Comparison of ENCODE assay signal across 1 cellular context in the genomic region with DNA sequence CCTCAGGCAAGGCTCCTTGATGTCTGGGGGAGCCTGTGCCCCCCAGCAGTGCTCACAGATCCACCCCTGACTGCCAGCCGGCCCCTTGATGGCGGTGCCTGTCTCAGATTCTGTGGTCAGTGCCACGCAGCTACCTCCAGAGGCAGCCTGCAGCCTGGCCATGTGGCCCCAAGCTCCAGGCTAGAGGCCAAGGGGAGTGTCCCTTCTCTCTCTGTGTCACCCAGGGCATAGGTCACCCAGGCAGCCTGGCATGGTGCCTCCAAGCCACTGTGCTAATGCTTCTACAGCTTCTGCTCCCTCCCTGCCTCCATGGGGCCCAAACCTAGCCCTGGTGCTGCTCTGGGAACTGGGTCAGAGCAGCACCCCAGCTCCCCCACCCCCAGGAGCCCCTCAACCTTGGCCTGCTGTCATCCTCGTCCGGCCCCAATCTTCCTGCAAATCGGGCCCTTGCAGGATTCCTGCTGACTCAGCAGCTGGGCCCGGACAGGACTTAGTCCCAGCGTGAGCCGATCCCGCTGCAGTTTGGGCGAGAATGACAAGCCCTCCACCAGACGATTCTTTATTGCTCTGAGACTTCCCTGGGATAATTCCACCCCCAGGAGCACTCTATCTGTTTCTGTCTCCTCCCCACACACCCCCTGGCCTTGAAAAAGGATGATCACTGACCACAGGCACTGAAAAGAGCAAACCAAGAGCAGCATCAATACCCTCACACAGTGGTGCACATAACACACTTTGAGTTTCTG.
TF ChIP-seq lines count a peak whose summit lies in the region.

No MANE protein-coding gene starts in this region.

TF ChIP-seq in HepG2, 621 proteins besides CTCF, POLR2A, EP300 and RAD21 (continued from another document and continues in another):
- TF ChIP-seq, protein P1, sequence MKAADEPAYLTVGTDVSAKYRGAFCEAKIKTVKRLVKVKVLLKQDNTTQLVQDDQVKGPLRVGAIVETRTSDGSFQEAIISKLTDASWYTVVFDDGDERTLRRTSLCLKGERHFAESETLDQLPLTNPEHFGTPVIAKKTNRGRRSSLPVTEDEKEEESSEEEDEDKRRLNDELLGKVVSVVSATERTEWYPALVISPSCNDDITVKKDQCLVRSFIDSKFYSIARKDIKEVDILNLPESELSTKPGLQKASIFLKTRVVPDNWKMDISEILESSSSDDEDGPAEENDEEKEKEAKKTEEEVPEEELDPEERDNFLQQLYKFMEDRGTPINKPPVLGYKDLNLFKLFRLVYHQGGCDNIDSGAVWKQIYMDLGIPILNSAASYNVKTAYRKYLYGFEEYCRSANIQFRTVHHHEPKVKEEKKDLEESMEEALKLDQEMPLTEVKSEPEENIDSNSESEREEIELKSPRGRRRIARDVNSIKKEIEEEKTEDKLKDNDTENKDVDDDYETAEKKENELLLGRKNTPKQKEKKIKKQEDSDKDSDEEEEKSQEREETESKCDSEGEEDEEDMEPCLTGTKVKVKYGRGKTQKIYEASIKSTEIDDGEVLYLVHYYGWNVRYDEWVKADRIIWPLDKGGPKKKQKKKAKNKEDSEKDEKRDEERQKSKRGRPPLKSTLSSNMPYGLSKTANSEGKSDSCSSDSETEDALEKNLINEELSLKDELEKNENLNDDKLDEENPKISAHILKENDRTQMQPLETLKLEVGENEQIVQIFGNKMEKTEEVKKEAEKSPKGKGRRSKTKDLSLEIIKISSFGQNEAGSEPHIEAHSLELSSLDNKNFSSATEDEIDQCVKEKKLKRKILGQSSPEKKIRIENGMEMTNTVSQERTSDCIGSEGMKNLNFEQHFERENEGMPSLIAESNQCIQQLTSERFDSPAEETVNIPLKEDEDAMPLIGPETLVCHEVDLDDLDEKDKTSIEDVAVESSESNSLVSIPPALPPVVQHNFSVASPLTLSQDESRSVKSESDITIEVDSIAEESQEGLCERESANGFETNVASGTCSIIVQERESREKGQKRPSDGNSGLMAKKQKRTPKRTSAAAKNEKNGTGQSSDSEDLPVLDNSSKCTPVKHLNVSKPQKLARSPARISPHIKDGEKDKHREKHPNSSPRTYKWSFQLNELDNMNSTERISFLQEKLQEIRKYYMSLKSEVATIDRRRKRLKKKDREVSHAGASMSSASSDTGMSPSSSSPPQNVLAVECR (CRISPR knock-in tag; IDR thresholded peaks at IDR 0.05; ENCODE audit: borderline replicate concordance) = peak; percentile 26; the same call in 1 of the 2 replicates
- TF ChIP-seq ZNF766 (CRISPR knock-in tag; IDR thresholded peaks at IDR 0.05; ENCODE audit: borderline replicate concordance) (no peak), FOXK1 (CRISPR knock-in tag; IDR thresholded peaks at IDR 0.05; ENCODE audit: borderline replicate concordance, low read depth) (peak; percentile 15; the same call in 1 of the 2 replicates), NR1H2 (CRISPR knock-in tag; IDR thresholded peaks at IDR 0.05; ENCODE audit: borderline replicate concordance, low read depth) (no peak), PHF20 (CRISPR knock-in tag; IDR thresholded peaks at IDR 0.05) (peak; percentile 54; the same call in 1 of the 2 replicates), MEIS1 (CRISPR knock-in tag; IDR thresholded peaks at IDR 0.05; ENCODE audit: borderline replicate concordance) (no peak), ZNF20 (CRISPR knock-in tag; IDR thresholded peaks at IDR 0.05) (no peak), ZNF598 (CRISPR knock-in tag; IDR thresholded peaks at IDR 0.05; ENCODE audit: borderline replicate concordance) (no peak), MED8 (CRISPR knock-in tag; IDR thresholded peaks at IDR 0.05; ENCODE audit: insufficient replicate concordance) (peak; percentile 18), KAT8 (CRISPR knock-in tag; IDR thresholded peaks at IDR 0.05) (0 out of 2 replicates have a peak, but pooled peaks have one; percentile 13), KMT2A (CRISPR knock-in tag; IDR thresholded peaks at IDR 0.05) (0 out of 2 replicates have a peak, but pooled peaks have one; percentile 42), GATAD2A (CRISPR knock-in tag; IDR thresholded peaks at IDR 0.05) (peak; percentile 17), MIER3 (CRISPR knock-in tag; IDR thresholded peaks at IDR 0.05; ENCODE audit: borderline replicate concordance) (no peak), ZNF337 (CRISPR knock-in tag; IDR thresholded peaks at IDR 0.05; ENCODE audit: borderline replicate concordance, low read depth) (no peak), GATAD1 (CRISPR knock-in tag; IDR thresholded peaks at IDR 0.05) (no peak), EEA1 (CRISPR knock-in tag; IDR thresholded peaks at IDR 0.05; ENCODE audit: borderline replicate concordance) (no peak), RNF2 (conservative IDR thresholded peaks at IDR 0.05; ENCODE audit: low read depth) (no peak), MAF1 (CRISPR knock-in tag; IDR thresholded peaks at IDR 0.05; ENCODE audit: borderline replicate concordance) (no peak), SOX5 (CRISPR knock-in tag; IDR thresholded peaks at IDR 0.05; ENCODE audit: borderline replicate concordance) (no peak)
- TF ChIP-seq, protein P2, sequence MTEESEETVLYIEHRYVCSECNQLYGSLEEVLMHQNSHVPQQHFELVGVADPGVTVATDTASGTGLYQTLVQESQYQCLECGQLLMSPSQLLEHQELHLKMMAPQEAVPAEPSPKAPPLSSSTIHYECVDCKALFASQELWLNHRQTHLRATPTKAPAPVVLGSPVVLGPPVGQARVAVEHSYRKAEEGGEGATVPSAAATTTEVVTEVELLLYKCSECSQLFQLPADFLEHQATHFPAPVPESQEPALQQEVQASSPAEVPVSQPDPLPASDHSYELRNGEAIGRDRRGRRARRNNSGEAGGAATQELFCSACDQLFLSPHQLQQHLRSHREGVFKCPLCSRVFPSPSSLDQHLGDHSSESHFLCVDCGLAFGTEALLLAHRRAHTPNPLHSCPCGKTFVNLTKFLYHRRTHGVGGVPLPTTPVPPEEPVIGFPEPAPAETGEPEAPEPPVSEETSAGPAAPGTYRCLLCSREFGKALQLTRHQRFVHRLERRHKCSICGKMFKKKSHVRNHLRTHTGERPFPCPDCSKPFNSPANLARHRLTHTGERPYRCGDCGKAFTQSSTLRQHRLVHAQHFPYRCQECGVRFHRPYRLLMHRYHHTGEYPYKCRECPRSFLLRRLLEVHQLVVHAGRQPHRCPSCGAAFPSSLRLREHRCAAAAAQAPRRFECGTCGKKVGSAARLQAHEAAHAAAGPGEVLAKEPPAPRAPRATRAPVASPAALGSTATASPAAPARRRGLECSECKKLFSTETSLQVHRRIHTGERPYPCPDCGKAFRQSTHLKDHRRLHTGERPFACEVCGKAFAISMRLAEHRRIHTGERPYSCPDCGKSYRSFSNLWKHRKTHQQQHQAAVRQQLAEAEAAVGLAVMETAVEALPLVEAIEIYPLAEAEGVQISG (CRISPR knock-in tag; IDR thresholded peaks at IDR 0.05) = peak; percentile 55; the same call in 1 of the 2 replicates
- TF ChIP-seq, protein P3, sequence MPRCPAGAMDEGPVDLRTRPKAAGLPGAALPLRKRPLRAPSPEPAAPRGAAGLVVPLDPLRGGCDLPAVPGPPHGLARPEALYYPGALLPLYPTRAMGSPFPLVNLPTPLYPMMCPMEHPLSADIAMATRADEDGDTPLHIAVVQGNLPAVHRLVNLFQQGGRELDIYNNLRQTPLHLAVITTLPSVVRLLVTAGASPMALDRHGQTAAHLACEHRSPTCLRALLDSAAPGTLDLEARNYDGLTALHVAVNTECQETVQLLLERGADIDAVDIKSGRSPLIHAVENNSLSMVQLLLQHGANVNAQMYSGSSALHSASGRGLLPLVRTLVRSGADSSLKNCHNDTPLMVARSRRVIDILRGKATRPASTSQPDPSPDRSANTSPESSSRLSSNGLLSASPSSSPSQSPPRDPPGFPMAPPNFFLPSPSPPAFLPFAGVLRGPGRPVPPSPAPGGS (CRISPR knock-in tag; IDR thresholded peaks at IDR 0.05) = no peak
- TF ChIP-seq, protein P4, sequence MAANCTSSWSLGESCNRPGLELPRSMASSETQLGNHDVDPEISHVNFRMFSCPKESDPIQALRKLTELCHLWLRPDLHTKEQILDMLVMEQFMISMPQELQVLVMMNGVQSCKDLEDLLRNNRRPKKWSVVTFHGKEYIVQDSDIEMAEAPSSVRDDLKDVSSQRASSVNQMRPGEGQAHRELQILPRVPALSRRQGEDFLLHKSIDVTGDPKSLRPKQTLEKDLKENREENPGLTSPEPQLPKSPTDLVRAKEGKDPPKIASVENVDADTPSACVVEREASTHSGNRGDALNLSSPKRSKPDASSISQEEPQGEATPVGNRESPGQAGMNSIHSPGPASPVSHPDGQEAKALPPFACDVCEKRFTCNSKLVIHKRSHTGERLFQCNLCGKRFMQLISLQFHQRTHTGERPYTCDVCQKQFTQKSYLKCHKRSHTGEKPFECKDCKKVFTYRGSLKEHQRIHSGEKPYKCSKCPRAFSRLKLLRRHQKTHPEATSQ (CRISPR knock-in tag; IDR thresholded peaks at IDR 0.05; ENCODE audit: borderline replicate concordance) = no peak
- TF ChIP-seq, protein P5, sequence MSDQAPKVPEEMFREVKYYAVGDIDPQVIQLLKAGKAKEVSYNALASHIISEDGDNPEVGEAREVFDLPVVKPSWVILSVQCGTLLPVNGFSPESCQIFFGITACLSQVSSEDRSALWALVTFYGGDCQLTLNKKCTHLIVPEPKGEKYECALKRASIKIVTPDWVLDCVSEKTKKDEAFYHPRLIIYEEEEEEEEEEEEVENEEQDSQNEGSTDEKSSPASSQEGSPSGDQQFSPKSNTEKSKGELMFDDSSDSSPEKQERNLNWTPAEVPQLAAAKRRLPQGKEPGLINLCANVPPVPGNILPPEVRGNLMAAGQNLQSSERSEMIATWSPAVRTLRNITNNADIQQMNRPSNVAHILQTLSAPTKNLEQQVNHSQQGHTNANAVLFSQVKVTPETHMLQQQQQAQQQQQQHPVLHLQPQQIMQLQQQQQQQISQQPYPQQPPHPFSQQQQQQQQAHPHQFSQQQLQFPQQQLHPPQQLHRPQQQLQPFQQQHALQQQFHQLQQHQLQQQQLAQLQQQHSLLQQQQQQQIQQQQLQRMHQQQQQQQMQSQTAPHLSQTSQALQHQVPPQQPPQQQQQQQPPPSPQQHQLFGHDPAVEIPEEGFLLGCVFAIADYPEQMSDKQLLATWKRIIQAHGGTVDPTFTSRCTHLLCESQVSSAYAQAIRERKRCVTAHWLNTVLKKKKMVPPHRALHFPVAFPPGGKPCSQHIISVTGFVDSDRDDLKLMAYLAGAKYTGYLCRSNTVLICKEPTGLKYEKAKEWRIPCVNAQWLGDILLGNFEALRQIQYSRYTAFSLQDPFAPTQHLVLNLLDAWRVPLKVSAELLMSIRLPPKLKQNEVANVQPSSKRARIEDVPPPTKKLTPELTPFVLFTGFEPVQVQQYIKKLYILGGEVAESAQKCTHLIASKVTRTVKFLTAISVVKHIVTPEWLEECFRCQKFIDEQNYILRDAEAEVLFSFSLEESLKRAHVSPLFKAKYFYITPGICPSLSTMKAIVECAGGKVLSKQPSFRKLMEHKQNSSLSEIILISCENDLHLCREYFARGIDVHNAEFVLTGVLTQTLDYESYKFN (CRISPR knock-in tag; conservative IDR thresholded peaks at IDR 0.05) = no peak; the same call in 1 of the 2 replicates
- TF ChIP-seq, protein P6, sequence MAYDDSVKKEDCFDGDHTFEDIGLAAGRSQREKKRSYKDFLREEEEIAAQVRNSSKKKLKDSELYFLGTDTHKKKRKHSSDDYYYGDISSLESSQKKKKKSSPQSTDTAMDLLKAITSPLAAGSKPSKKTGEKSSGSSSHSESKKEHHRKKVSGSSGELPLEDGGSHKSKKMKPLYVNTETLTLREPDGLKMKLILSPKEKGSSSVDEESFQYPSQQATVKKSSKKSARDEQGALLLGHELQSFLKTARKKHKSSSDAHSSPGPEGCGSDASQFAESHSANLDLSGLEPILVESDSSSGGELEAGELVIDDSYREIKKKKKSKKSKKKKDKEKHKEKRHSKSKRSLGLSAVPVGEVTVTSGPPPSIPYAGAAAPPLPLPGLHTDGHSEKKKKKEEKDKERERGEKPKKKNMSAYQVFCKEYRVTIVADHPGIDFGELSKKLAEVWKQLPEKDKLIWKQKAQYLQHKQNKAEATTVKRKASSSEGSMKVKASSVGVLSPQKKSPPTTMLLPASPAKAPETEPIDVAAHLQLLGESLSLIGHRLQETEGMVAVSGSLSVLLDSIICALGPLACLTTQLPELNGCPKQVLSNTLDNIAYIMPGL (CRISPR knock-in tag; IDR thresholded peaks at IDR 0.05; ENCODE audit: borderline replicate concordance in 1 of 2, low read depth in 1 of 2) = peak in 1 of 2 experiments; percentile 22; a peak in 1 of 4 replicates
- TF ChIP-seq, protein P7, sequence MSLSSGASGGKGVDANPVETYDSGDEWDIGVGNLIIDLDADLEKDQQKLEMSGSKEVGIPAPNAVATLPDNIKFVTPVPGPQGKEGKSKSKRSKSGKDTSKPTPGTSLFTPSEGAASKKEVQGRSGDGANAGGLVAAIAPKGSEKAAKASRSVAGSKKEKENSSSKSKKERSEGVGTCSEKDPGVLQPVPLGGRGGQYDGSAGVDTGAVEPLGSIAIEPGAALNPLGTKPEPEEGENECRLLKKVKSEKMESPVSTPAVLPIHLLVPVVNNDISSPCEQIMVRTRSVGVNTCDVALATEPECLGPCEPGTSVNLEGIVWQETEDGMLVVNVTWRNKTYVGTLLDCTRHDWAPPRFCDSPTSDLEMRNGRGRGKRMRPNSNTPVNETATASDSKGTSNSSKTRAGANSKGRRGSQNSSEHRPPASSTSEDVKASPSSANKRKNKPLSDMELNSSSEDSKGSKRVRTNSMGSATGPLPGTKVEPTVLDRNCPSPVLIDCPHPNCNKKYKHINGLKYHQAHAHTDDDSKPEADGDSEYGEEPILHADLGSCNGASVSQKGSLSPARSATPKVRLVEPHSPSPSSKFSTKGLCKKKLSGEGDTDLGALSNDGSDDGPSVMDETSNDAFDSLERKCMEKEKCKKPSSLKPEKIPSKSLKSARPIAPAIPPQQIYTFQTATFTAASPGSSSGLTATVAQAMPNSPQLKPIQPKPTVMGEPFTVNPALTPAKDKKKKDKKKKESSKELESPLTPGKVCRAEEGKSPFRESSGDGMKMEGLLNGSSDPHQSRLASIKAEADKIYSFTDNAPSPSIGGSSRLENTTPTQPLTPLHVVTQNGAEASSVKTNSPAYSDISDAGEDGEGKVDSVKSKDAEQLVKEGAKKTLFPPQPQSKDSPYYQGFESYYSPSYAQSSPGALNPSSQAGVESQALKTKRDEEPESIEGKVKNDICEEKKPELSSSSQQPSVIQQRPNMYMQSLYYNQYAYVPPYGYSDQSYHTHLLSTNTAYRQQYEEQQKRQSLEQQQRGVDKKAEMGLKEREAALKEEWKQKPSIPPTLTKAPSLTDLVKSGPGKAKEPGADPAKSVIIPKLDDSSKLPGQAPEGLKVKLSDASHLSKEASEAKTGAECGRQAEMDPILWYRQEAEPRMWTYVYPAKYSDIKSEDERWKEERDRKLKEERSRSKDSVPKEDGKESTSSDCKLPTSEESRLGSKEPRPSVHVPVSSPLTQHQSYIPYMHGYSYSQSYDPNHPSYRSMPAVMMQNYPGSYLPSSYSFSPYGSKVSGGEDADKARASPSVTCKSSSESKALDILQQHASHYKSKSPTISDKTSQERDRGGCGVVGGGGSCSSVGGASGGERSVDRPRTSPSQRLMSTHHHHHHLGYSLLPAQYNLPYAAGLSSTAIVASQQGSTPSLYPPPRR (CRISPR knock-in tag; IDR thresholded peaks at IDR 0.05; ENCODE audit: borderline replicate concordance) = no peak
